8 cellular contexts compared by ENCODE assay signal in genomic region chr6:30914076-30914853, GRCh38.
DNase-seq lines count a peak whose midpoint lies in the region; ATAC-seq and TF ChIP-seq lines count a peak whose summit lies in the region.

Gene VARS2, plus strand, starts transcription at chr6:30914238. Its CDS starts 599 bp downstream, at chr6:30914837.

- TF ChIP-seq CTCF in AG10803 (conservative IDR thresholded peaks at IDR 0.05; ENCODE audit: low read length), result peak; percentile 30; the same call in 1 of the 2 replicates

- ATAC-seq in GM18909 (IDR thresholded peaks at IDR 0.05; ENCODE audit: poor library complexity, unreplicated experiment) (peak; percentile 84), HG03280 (IDR thresholded peaks at IDR 0.05; ENCODE audit: unreplicated experiment) (peak; percentile 86)

- H3K4me3 ChIP-seq in AG10803 (ENCODE audit: low read length), result peak within 1 kb of the TSS; percentile 67

- DNase-seq in AG10803 (ENCODE audit: low read depth), result peak; percentile 88
- DNase-seq in NCI-H345 (lab: John Stamatoyannopoulos, UW), result peak; percentile 85
- peak; percentile 89 for DNase-seq in activated CD4-positive, CD25-positive, alpha-beta regulatory T cell treated with anti-CD3 and anti-CD28 coated beads, Interleukin-2, amount 50 U/mL, for 72 hours
- DNase-seq in cerebellar cortex (ENCODE audit: low spot score), result peak; percentile 85
- peak; percentile 83 for DNase-seq in kidney glomerular epithelial cell (lab: John Stamatoyannopoulos, UW)
- peak; percentile 65 to 85 (median 71) for DNase-seq in stimulated activated CD4-positive, alpha-beta T cell treated with anti-CD3 and anti-CD28 coated beads, Interleukin-1b, Interleukin-23, amount 100 ng/mL, for 24 hours (ENCODE audit: low read depth in 4 of 4, low spot score in 1 of 4)

Comparison
In these comparisons a context has a peak if more than half of its experiments do, and no peak if none do; other contexts are left out.
1. Peak in every context shown above with its lines: DNase-seq, ATAC-seq and H3K4me3 ChIP-seq.